Comparison of ENCODE assay signal across 13 cellular contexts in genomic region chr2:25378731-25379490, GRCh38. TPM values are rescaled to one million over a fixed set of nuclear protein-coding genes. Genes with fewer than 3 reads are reported as not detected.
A peak's percentile ranks its signal among the peaks of the same experiment; 100 is the strongest.
DNase-seq lines count a peak whose midpoint lies in the region; ATAC-seq, FAIRE-seq and TF ChIP-seq lines count a peak whose summit lies in the region.
"Had no signal": no experiment of that assay in that cellular context is flagged by ENCODE, and none has a peak within 500 bp of the region (broad histone marks: within the 10 kb centered on the region; RNA-seq: fewer than 3 reads in every experiment).

No MANE protein-coding gene starts in this region.

- no peaks in the 10 kb centered on the region for H3F3A ChIP-seq in SK-N-SH (replicated peaks; ENCODE audit: insufficient read depth)

- H3K4me3 ChIP-seq in AG10803 (ENCODE audit: low read length) (no peak overlapping the region), kidney (ENCODE audit: low read length in 2 of 2) (no peak overlapping the region), SK-N-SH (ENCODE audit: low read depth in 2 of 2, low read length in 1 of 2) (no peak overlapping the region)
- H3K4me3 ChIP-seq: K562 had no signal

- WGBS in SK-N-SH (ENCODE audit: low lambda C conversion rate) = 85% methylated on average over 10 of the region's 10 CpGs

- TF ChIP-seq CTCF in AG10803 (conservative IDR thresholded peaks at IDR 0.05; ENCODE audit: low read length) = no peak
- TF ChIP-seq CTCF in kidney (IDR thresholded peaks at IDR 0.05; ENCODE audit: borderline replicate concordance, extremely low read depth, insufficient read depth) = no peak
- no peak for TF ChIP-seq CTCF in SK-N-SH (IDR thresholded peaks at IDR 0.05)

- DNase-seq in AG10803 (ENCODE audit: low read depth) = peak; percentile 17
- peak; percentile 81 for DNase-seq in HK-2 (ENCODE audit: unreplicated experiment)
- peak in 1 of 2 donors; percentile 60 for DNase-seq in activated naive CD4-positive, alpha-beta T cell treated with anti-CD3 and anti-CD28 coated beads, Interleukin-2, amount 50 U/mL, for 72 hours (ENCODE audit: low spot score in 2 of 2)
- peak; percentile 53 for DNase-seq in kidney
- DNase-seq in DMS153 treated with DMSO at 0.1 percent for 48 hours (lab: John Stamatoyannopoulos, UW; ENCODE audit: unreplicated experiment) = no peak
- DNase-seq in SK-N-SH = no peak
- DNase-seq in caudate nucleus (lab: John Stamatoyannopoulos, UW) = no peak
- DNase-seq: CD4-positive, alpha-beta memory T cell; NCI-H2107 had no signal

- no peak overlapping the region for H3K4me2 ChIP-seq in SK-N-SH

- H3K36me3 ChIP-seq in kidney (ENCODE audit: control insufficient read depth in 1 of 2, insufficient read depth in 2 of 2, low read length in 2 of 2) (no peaks in the 10 kb centered on the region), SK-N-SH (replicated peaks in 1 of 2; ENCODE audit: control insufficient read depth in 1 of 2, insufficient read depth in 2 of 2, low read length in 1 of 2) (no peaks in the 10 kb centered on the region)

- no peak for FAIRE-seq in kidney (lab: Jason Lieb, UNC)
- FAIRE-seq: GM19239, K562 had no signal

- H2AFZ ChIP-seq in SK-N-SH (ENCODE audit: low read depth) = no peak overlapping the region

- CTCF ChIA-PET in SK-N-SH (lab: Yijun Ruan, JAX) = interaction anchor here (5.0 to 7.4 kb wide), 2 partner anchors 9 to 17 kb away, joined by 71 to 72 read pairs; no protein-coding TSS in a partner anchor

- H3K79me2 ChIP-seq in SK-N-SH (ENCODE audit: insufficient read depth) = no peaks in the 10 kb centered on the region

- H3K9ac ChIP-seq in kidney (ENCODE audit: low read length in 2 of 2) (no peak overlapping the region), SK-N-SH (no peak overlapping the region)

- H3K9me3 Mint-ChIP-seq in activated naive CD4-positive, alpha-beta T cell treated with anti-CD3 and anti-CD28 coated beads, Interleukin-2, amount 50 U/mL, for 72 hours = no peaks in the 10 kb centered on the region

- H3K4me1 ChIP-seq in kidney (ENCODE audit: control insufficient read depth in 1 of 2, insufficient read depth in 1 of 2, low read depth in 1 of 2, low read length in 2 of 2) = peaks cover 7 to 14% of the 10 kb centered on the region in 2 donors
- H3K4me1 ChIP-seq in SK-N-SH (ENCODE audit: control insufficient read depth in 1 of 2, insufficient read depth in 2 of 2, low read depth in 1 of 2, low read length in 1 of 2) = peaks cover 5 to 19% of the 10 kb centered on the region in 2 experiments; a peak in 3 of 4 replicates

- peak overlapping the region; percentile 12 to 87 for H3K27ac Mint-ChIP-seq in activated naive CD4-positive, alpha-beta T cell treated with anti-CD3 and anti-CD28 coated beads, Interleukin-2, amount 50 U/mL, for 72 hours

- H3K9me3 ChIP-seq in kidney (ENCODE audit: control insufficient read depth in 1 of 2, low read length in 2 of 2) (no peaks in the 10 kb centered on the region), SK-N-SH (no peaks in the 10 kb centered on the region)

- H4K20me1 ChIP-seq in SK-N-SH (ENCODE audit: insufficient read depth) = no peaks in the 10 kb centered on the region

- no peaks in the 10 kb centered on the region for H3K9me2 ChIP-seq in SK-N-SH

- H3K27me3 ChIP-seq in SK-N-SH (ENCODE audit: insufficient read depth) = no peaks in the 10 kb centered on the region

- ATAC-seq in activated naive CD4-positive, alpha-beta T cell treated with anti-CD3 and anti-CD28 coated beads, Interleukin-2, amount 50 U/mL, for 72 hours = no peak
- no peak for ATAC-seq in GM19035 (IDR thresholded peaks at IDR 0.05; ENCODE audit: unreplicated experiment)
- ATAC-seq: HCT116, K562 had no signal

- H3K36me3 Mint-ChIP-seq in activated naive CD4-positive, alpha-beta T cell treated with anti-CD3 and anti-CD28 coated beads, Interleukin-2, amount 50 U/mL, for 72 hours = no peaks in the 10 kb centered on the region

- H3K27ac ChIP-seq in kidney (ENCODE audit: low read depth in 2 of 2, low read length in 2 of 2) = no peak overlapping the region
- no peak overlapping the region for H3K27ac ChIP-seq in SK-N-SH (ENCODE audit: low read depth in 2 of 2, low read length in 1 of 2)
- H3K27ac ChIP-seq in caudate nucleus (ENCODE audit: low read depth, low read length) = no peak overlapping the region

- intact Hi-C loops in kidney (cut with DNase I) = no loop called here

- POLR2A ChIA-PET in SK-N-SH (lab: Yijun Ruan, JAX) = no interaction called here

- TF ChIP-seq RAD21 in SK-N-SH (IDR thresholded peaks at IDR 0.05; ENCODE audit: low read length) = no peak

- no peak for TF ChIP-seq EP300 in SK-N-SH (IDR thresholded peaks at IDR 0.05; ENCODE audit: borderline replicate concordance in 1 of 2, low read depth in 1 of 2, low read length in 1 of 2)

TF ChIP-seq in SK-N-SH, 30 proteins besides CTCF, POLR2A, EP300 and RAD21:
- TF ChIP-seq SIN3A (IDR thresholded peaks at IDR 0.05; ENCODE audit: borderline replicate concordance, low read depth, low read length) (no peak), SMC3 (IDR thresholded peaks at IDR 0.05; ENCODE audit: low read depth, low read length) (no peak), RFX5 (IDR thresholded peaks at IDR 0.05; ENCODE audit: low read length) (no peak), MAX (IDR thresholded peaks at IDR 0.05; ENCODE audit: low read depth) (no peak), TEAD4 (IDR thresholded peaks at IDR 0.05; ENCODE audit: borderline replicate concordance, insufficient read depth) (no peak), USF2 (IDR thresholded peaks at IDR 0.05; ENCODE audit: borderline replicate concordance, low read depth, low read length) (no peak)
TF ChIP-seq in SK-N-SH: peak in this region for 0.

RNA-seq across cellular contexts. Expression of gene DNMT3A, which starts 37.2 kb away (rescaled TPM):
- 10 to 100 TPM; 83.1 to 89.6 TPM for total RNA-seq in activated naive CD4-positive, alpha-beta T cell treated with anti-CD3 and anti-CD28 coated beads, Interleukin-2, amount 50 U/mL, for 72 hours
- 31.4 TPM for total RNA-seq in kidney
- 6.5 TPM for polyA plus RNA-seq in kidney (ENCODE audit: insufficient read depth, low read depth, low replicate concordance)
- 5.5 and 5.6 TPM in 2 replicates for polyA plus RNA-seq in SK-N-SH (2012; rRNA removed)
- 2.3 and 2.6 TPM in 2 replicates for polyA plus RNA-seq in SK-N-SH (2012; cell fraction: cytosol; rRNA removed)
- 18.6 and 20.2 TPM in 2 replicates for polyA plus RNA-seq in SK-N-SH (2012; cell fraction: nucleus; rRNA removed)

Comparison
In these comparisons a context has a peak if more than half of its experiments do, and no peak if none do; other contexts are left out.
1. DNase-seq: peak in AG10803 (single experiment), HK-2 (single experiment) and kidney (single experiment); none in DMS153 treated with DMSO at 0.1 percent for 48 hours (single experiment), SK-N-SH (single experiment) and caudate nucleus (0 of 61).